ENCODE assay signal across 18 cellular contexts in the genomic region with DNA sequence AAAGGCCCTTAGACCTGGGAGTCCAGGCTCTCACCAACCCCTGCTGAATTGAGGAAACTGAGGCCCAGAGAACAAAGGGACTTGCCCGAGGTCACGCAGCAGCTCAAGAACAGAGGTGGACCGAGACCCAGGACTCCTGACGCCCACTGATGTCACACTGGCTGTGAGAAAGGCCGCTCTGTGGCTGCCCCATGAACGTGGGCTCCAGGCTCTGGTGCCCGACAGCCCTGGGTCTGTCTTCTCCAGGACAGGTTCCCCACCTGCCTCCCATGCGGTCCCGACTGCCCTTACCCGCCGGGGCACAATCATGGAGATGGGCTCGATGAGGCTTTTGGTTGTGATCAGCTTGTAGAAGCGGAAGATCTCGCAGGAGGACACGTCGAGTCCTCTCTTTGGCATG.
"Had no signal": no experiment of that assay in that cellular context is flagged by ENCODE, and none has a peak within 500 bp of the region (broad histone marks: within the 10 kb centered on the region; RNA-seq: fewer than 3 reads in every experiment).

No MANE protein-coding gene starts in this region.

- DNase-seq: dorsolateral prefrontal cortex; effector CD8-positive, alpha-beta T cell; foreskin melanocyte; left ventricle myocardium superior; mammary epithelial cell; naive thymus-derived CD4-positive, alpha-beta T cell; nephron progenitor cell; ovary; right cardiac atrium; stimulated activated CD4-positive, alpha-beta T cell treated with anti-CD3 and anti-CD28 coated beads, Interleukin-15, amount 100 ng/mL, for 24 hours; stimulated activated CD4-positive, alpha-beta T cell treated with anti-CD3 and anti-CD28 coated beads, Interleukin-2, amount 100 ng/mL, for 24 hours; stimulated activated CD4-positive, alpha-beta T cell treated with anti-CD3 and anti-CD28 coated beads, Interleukin-4, amount 100 ng/mL, for 4 hours; stimulated activated naive CD4-positive, alpha-beta T cell treated with Interleukin-2 at 50 U/mL for 16 hours; uterus had no signal

- ATAC-seq: left colon; left ventricle myocardium superior; naive thymus-derived CD4-positive, alpha-beta T cell; right cardiac atrium had no signal

- H3K36me3 ChIP-seq: ovary, uterus had no signal

- H3K27ac Mint-ChIP-seq: nephron progenitor cell, type B pancreatic cell had no signal

- H3K27me3 ChIP-seq: dorsolateral prefrontal cortex, hepatocyte, ovary, uterus had no signal

- H3K4me1 ChIP-seq: uterus had no signal

- H3K79me2 ChIP-seq: hepatocyte had no signal

- H3K4me3 Mint-ChIP-seq: naive thymus-derived CD4-positive, alpha-beta T cell; nephron progenitor cell; type B pancreatic cell had no signal

- H3K9me3 ChIP-seq: ovary, uterus had no signal

- H3K9me3 Mint-ChIP-seq: naive thymus-derived CD4-positive, alpha-beta T cell; nephron progenitor cell; type B pancreatic cell had no signal

- H3K4me3 ChIP-seq: coronary artery, dorsolateral prefrontal cortex, hepatocyte, ovary, uterus had no signal

- H3K36me3 Mint-ChIP-seq: type B pancreatic cell had no signal

- H3K27me3 Mint-ChIP-seq: naive thymus-derived CD4-positive, alpha-beta T cell; type B pancreatic cell had no signal

- H3K4me2 ChIP-seq: hepatocyte had no signal

- H3K27ac ChIP-seq: coronary artery, dorsolateral prefrontal cortex, hepatocyte, ovary, uterus had no signal

- H2AFZ ChIP-seq: hepatocyte had no signal
